ENCODE assay signal across 19 cellular contexts in the genomic region with DNA sequence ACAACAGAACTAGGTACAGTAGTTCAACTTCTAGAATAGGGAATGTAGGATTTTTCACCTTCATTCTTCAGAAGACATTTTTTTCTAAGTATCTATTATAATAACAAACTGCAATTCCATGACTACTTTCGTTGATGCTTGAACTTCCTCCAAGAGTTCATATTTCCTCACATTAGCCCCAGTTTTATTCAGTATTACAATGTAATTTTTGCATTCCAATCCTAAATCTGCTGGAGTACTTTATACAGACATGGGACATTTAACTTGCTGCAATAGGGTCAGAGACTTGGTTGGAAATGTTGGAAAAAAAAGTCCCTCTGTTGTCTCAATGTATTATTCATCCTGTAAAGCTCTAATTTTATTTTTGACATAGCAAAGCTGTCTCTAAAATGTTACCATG. TPM values are rescaled to one million over a fixed set of nuclear protein-coding genes. Genes with fewer than 3 reads are reported as not detected.
DNase-seq lines count a peak whose midpoint lies in the region; ATAC-seq and TF ChIP-seq lines count a peak whose summit lies in the region.
"Had no signal": no experiment of that assay in that cellular context is flagged by ENCODE, and none has a peak within 500 bp of the region (broad histone marks: within the 10 kb centered on the region; RNA-seq: fewer than 3 reads in every experiment).

No MANE protein-coding gene starts in this region.

- no peak overlapping the region for H3K23ac ChIP-seq in H9 (ENCODE audit: insufficient read length, low read depth, low read length)

- peaks cover 8% of the 10 kb centered on the region; the same call in 1 of the 2 replicates for H3K4me1 ChIP-seq in H9 (ENCODE audit: insufficient read depth, low read length)
- H3K4me1 ChIP-seq: SJCRH30 had no signal

- H4K5ac ChIP-seq in H9 (ENCODE audit: insufficient read length, low read depth, low read length) = no peak overlapping the region

- no peak overlapping the region for H2BK5ac ChIP-seq in H9 (ENCODE audit: insufficient read length, low read length)

- H3K4ac ChIP-seq in H9 (ENCODE audit: low read depth, low read length) = no peak overlapping the region

- H3K27ac Mint-ChIP-seq in H9 = peak overlapping the region; percentile 15 to 99 (median 99); a peak in 5 of 7 replicates
- H3K27ac Mint-ChIP-seq: CD8-positive, alpha-beta T cell had no signal

- no peaks in the 10 kb centered on the region for H3K27me3 Mint-ChIP-seq in H9 (ENCODE audit: low read depth)

- peaks cover 40 to 44% of the 10 kb centered on the region in 2 experiments for H3K4me1 Mint-ChIP-seq in H9

- H3K36me3 Mint-ChIP-seq in H9 (ENCODE audit: insufficient read depth in 1 of 3, low read depth in 3 of 3) = peaks cover 16 to 22% (median 16%) of the 10 kb centered on the region in 3 experiments
- H3K36me3 Mint-ChIP-seq: CD8-positive, alpha-beta T cell had no signal

- ATAC-seq in HG02798 (IDR thresholded peaks at IDR 0.05; ENCODE audit: poor library complexity, unreplicated experiment) = no peak
- ATAC-seq in HG02610 (IDR thresholded peaks at IDR 0.05; ENCODE audit: unreplicated experiment) = no peak
- ATAC-seq: CD8-positive, alpha-beta T cell had no signal

- H2AFZ ChIP-seq in H9 (ENCODE audit: low read length) = no peak overlapping the region
- H2AFZ ChIP-seq: GM23248 had no signal

- no peaks in the 10 kb centered on the region for H3K27me3 ChIP-seq in H9 (ENCODE audit: insufficient read depth, low read length)
- H3K27me3 ChIP-seq: SJCRH30 had no signal

- H3K79me1 ChIP-seq in H9 (ENCODE audit: insufficient read depth, low read depth, low read length, poor library complexity, severe bottlenecking) = no peaks in the 10 kb centered on the region

- no peak overlapping the region for H3K27ac ChIP-seq in H9 (ENCODE audit: insufficient read length, low read depth, low read length)
- H3K27ac ChIP-seq: GM23248, SJCRH30 had no signal

- no peak overlapping the region for H3K9ac ChIP-seq in H9 (ENCODE audit: extremely low read depth, insufficient read length, low read length)
- H3K9ac ChIP-seq: GM23248 had no signal

- no CpG with 5 or more reads among the region's 1 CpG for WGBS in H9 (ENCODE audit: extremely low coverage, insufficient read length, low lambda C conversion rate)

- H3K9me3 ChIP-seq in H9 (ENCODE audit: control insufficient read depth, low read depth, low read length) = no peaks in the 10 kb centered on the region

- H3T11ph ChIP-seq in H9 (ENCODE audit: low read length) = no peak overlapping the region

- no peak overlapping the region for H2BK20ac ChIP-seq in H9 (ENCODE audit: low read depth, low read length, poor library complexity, severe bottlenecking)

- no peak overlapping the region for H4K8ac ChIP-seq in H9 (replicated peaks; ENCODE audit: insufficient read length, low read depth, low read length)

- H3K4me2 ChIP-seq in H9 (ENCODE audit: insufficient read depth, insufficient read length, low read length) = no peak overlapping the region

- no peak for DNase-seq in H9
- peak; percentile 19 for DNase-seq in MV-4-11 (lab: John Stamatoyannopoulos, UW)
- peak; percentile 17 for DNase-seq in fibroblast of gingiva (ENCODE audit: low read depth)
- DNase-seq in cerebellar nuclear complex (lab: John Stamatoyannopoulos, UW) = no peak
- no peak for DNase-seq in AG08395 (ENCODE audit: low spot score)
- DNase-seq: C1 segment of cervical spinal cord; CD8-positive, alpha-beta T cell; DND-41; GM23248; KG1; NCI-H1105 treated with DMSO at 0.1 percent for 48 hours; NCI-H2029 treated with DMSO at 0.1 percent for 48 hours; NCI-H226; NCI-H510A treated with DMSO at 0.1 percent for 48 hours; NCI-H748 treated with DMSO at 0.1 percent for 48 hours; NK-92 treated with Interleukin-12 subunit alpha and Interleukin-12 subunit beta, amount 100 ng/mL, for 24 hours; SJCRH30 had no signal

- H4K20me1 ChIP-seq in H9 (ENCODE audit: control insufficient read depth, insufficient read depth, insufficient read length) = no peaks in the 10 kb centered on the region

- no peak overlapping the region for H3K14ac ChIP-seq in H9 (ENCODE audit: insufficient read depth, low read length)

- H2BK12ac ChIP-seq in H9 (ENCODE audit: insufficient read length, low read depth, low read length) = no peak overlapping the region

- no peak overlapping the region for H2AK5ac ChIP-seq in H9 (ENCODE audit: insufficient read length, low read length)

- no peak overlapping the region for H3K18ac ChIP-seq in H9 (ENCODE audit: insufficient read length, low read depth, low read length)

- H2BK15ac ChIP-seq in H9 (ENCODE audit: low read depth, low read length) = no peak overlapping the region

- H4K91ac ChIP-seq in H9 (ENCODE audit: insufficient read length, low read depth, low read length) = no peak overlapping the region

- H3K79me2 ChIP-seq in H9 (ENCODE audit: insufficient read depth, low read length) = no peaks in the 10 kb centered on the region

- no peak for TF ChIP-seq CTCF in H9 (conservative IDR thresholded peaks at IDR 0.05)

- H3K23me2 ChIP-seq in H9 (ENCODE audit: insufficient read length, low read depth, low read length, poor library complexity, severe bottlenecking) = no peaks in the 10 kb centered on the region

- H3K4me3 Mint-ChIP-seq in H9 = no peak overlapping the region; a peak in 1 of 5 replicates
- H3K4me3 Mint-ChIP-seq: CD8-positive, alpha-beta T cell had no signal

- peaks cover 17 to 19% of the 10 kb centered on the region in 2 experiments for H3K9me3 Mint-ChIP-seq in H9

- H3K56ac ChIP-seq in H9 (ENCODE audit: insufficient read length, low read depth, low read length) = no peak overlapping the region

- no peak overlapping the region for H2BK120ac ChIP-seq in H9 (ENCODE audit: low read depth, low read length, poor library complexity, severe bottlenecking)

RNA-seq across cellular contexts. Expression of a gene that starts 19.6 kb away (rescaled TPM):
- 0.81 and 2.0 TPM in 2 replicates for total RNA-seq in H9 (2021)

RNA-seq across cellular contexts. Expression of a gene that starts 40.5 kb away (rescaled TPM):
- total RNA-seq in H9 (2021) = 22.0 and 22.6 TPM in 2 replicates

Comparison
In these comparisons a context has a peak if more than half of its experiments do, and no peak if none do; other contexts are left out.
1. DNase-seq: peak in MV-4-11 (single experiment) and fibroblast of gingiva (single experiment); none in H9 (single experiment), cerebellar nuclear complex (0 of 2) and AG08395 (single experiment).